ENCODE assay signal across 21 cellular contexts in genomic region chr15:32822739-32823138, GRCh38.
A peak's percentile ranks its signal among the peaks of the same experiment; 100 is the strongest.
DNase-seq lines count a peak whose midpoint lies in the region; ATAC-seq, FAIRE-seq and TF ChIP-seq lines count a peak whose summit lies in the region.
"Had no signal": no experiment of that assay in that cellular context is flagged by ENCODE, and none has a peak within 500 bp of the region (broad histone marks: within the 10 kb centered on the region; RNA-seq: fewer than 3 reads in every experiment).

No MANE protein-coding gene starts in this region.

- in situ Hi-C loops in IMR-90 (cut with MboI; ENCODE audit: low sequenced_read_pairs): no loop called here

- H2AFZ ChIP-seq in IMR-90 (replicated peaks; ENCODE audit: low read length, poor library complexity) (no peak overlapping the region), trophoblast cell (ENCODE audit: insufficient read depth, low read length, poor library complexity) (no peak overlapping the region)
- H2AFZ ChIP-seq: GM23248 had no signal

- no peak overlapping the region for H3K4me3 Mint-ChIP-seq in chondrocyte (ENCODE audit: unreplicated experiment)
- no peak overlapping the region for H3K4me3 Mint-ChIP-seq in CD8-positive, alpha-beta T cell
- H3K4me3 Mint-ChIP-seq: CD4-positive, CD25-positive, alpha-beta regulatory T cell; CD8-positive, alpha-beta memory T cell had no signal

- peak overlapping the region; percentile 33; the same call in 1 of the 2 replicates for H3K56ac ChIP-seq in IMR-90 (ENCODE audit: extremely low read depth, insufficient read depth, low read length)

- peak overlapping the region; percentile 82 for H3K18ac ChIP-seq in IMR-90 (ENCODE audit: low read depth, low read length)
- no peak overlapping the region for H3K18ac ChIP-seq in trophoblast cell (ENCODE audit: low read length)

- H3K27ac Mint-ChIP-seq in chondrocyte (ENCODE audit: unreplicated experiment): peak overlapping the region; percentile 10
- H3K27ac Mint-ChIP-seq in CD8-positive, alpha-beta T cell: no peak overlapping the region
- H3K27ac Mint-ChIP-seq: CD4-positive, CD25-positive, alpha-beta regulatory T cell; CD8-positive, alpha-beta memory T cell had no signal

- CTCF ChIA-PET in A549 (lab: Yijun Ruan, JAX): interaction anchor here (0.5 to 9.4 kb wide), 2 partner anchors 114 to 162 kb away, joined by 3 to 141 read pairs; no protein-coding TSS in a partner anchor
- CTCF ChIA-PET in IMR-90 (lab: Yijun Ruan, JAX): no interaction called here
- CTCF ChIA-PET in CD8-positive, alpha-beta T cell (lab: Charles Lee): no interaction called here

- H3K4me1 ChIP-seq in A549: peaks cover 68% of the 10 kb centered on the region
- peaks cover 15% of the 10 kb centered on the region for H3K4me1 ChIP-seq in IMR-90 (ENCODE audit: control insufficient read depth, insufficient read depth, low read length)
- peaks cover 2 to 7% of the 10 kb centered on the region in 2 experiments for H3K4me1 ChIP-seq in trophoblast cell (ENCODE audit: control insufficient read depth in 1 of 2, insufficient read depth in 2 of 2, low read length in 2 of 2)
- H3K4me1 ChIP-seq in CD8-positive, alpha-beta T cell (ENCODE audit: insufficient read depth, low read length): no peaks in the 10 kb centered on the region

- H2BK15ac ChIP-seq in IMR-90 (ENCODE audit: low read depth, low read length): peak overlapping the region; percentile 88; the same call in 1 of the 3 replicates

- H3K79me1 ChIP-seq in IMR-90 (ENCODE audit: low read depth in 1 of 2, low read length in 2 of 2) (peaks cover 26 to 55% of the 10 kb centered on the region in 2 experiments), trophoblast cell (ENCODE audit: low read length) (peaks cover 6% of the 10 kb centered on the region)

- TF ChIP-seq EP300 in A549 (IDR thresholded peaks at IDR 0.05): no peak

- peak overlapping the region; percentile 93 for H4K5ac ChIP-seq in IMR-90 (ENCODE audit: low read depth, low read length)

- H4K91ac ChIP-seq in IMR-90 (ENCODE audit: insufficient read depth, low read depth, low read length) (peak overlapping the region; percentile 92), trophoblast cell (ENCODE audit: low read depth, low read length) (no peak overlapping the region)

- TF ChIP-seq POLR2A in A549 (IDR thresholded peaks at IDR 0.05; ENCODE audit: low read length): no peak
- TF ChIP-seq POLR2A in IMR-90 (IDR thresholded peaks at IDR 0.05; ENCODE audit: low read depth, low read length): no peak

- peak overlapping the region; percentile 54; the same call in 1 of the 2 replicates for H3K23ac ChIP-seq in IMR-90 (ENCODE audit: low read depth, low read length)
- no peak overlapping the region for H3K23ac ChIP-seq in trophoblast cell (ENCODE audit: low read length)

- WGBS in A549 (ENCODE audit: missing lambda C conversion rate): 92% methylated on average over 3 of the region's 3 CpGs
- WGBS in IMR-90 (ENCODE audit: extremely low coverage in 2 of 2, insufficient read length in 1 of 2), 2 experiments: no CpG with 5 or more reads among the region's 3 CpGs
- no CpG with 5 or more reads among the region's 3 CpGs for WGBS in trophoblast cell (ENCODE audit: extremely low coverage, insufficient coverage, insufficient read length)

- POLR2A ChIA-PET in A549 (lab: Yijun Ruan, JAX) (no interaction called here), IMR-90 (lab: Charles Lee; ENCODE audit: unreplicated experiment) (no interaction called here)
- POLR2A ChIA-PET in CD8-positive, alpha-beta T cell (lab: Charles Lee): no interaction called here

- H4K12ac ChIP-seq in trophoblast cell (ENCODE audit: low read depth, low read length): no peak overlapping the region

- H4K20me1 ChIP-seq in IMR-90 (ENCODE audit: insufficient read depth, low read length): no peaks in the 10 kb centered on the region

- H3K36me3 ChIP-seq in IMR-90 (ENCODE audit: control insufficient read depth, insufficient read depth, low read length) (no peaks in the 10 kb centered on the region; the same call in 1 of the 2 replicates), trophoblast cell (ENCODE audit: control insufficient read depth in 1 of 2, insufficient read depth in 2 of 2, low read length in 2 of 2) (no peaks in the 10 kb centered on the region)
- no peaks in the 10 kb centered on the region for H3K36me3 ChIP-seq in CD8-positive, alpha-beta T cell (ENCODE audit: insufficient read depth, low read length)

- H2AK5ac ChIP-seq in IMR-90 (ENCODE audit: low read depth, low read length) (peak overlapping the region; percentile 94), trophoblast cell (ENCODE audit: low read length) (no peak overlapping the region)

- H3K9ac ChIP-seq in IMR-90 (ENCODE audit: low read depth, low read length) (no peak overlapping the region), trophoblast cell (ENCODE audit: low read length) (no peak overlapping the region)
- H3K9ac ChIP-seq: GM23248 had no signal

- no peak overlapping the region for H3K4me2 ChIP-seq in A549
- no peak overlapping the region for H3K4me2 ChIP-seq in IMR-90 (ENCODE audit: low read depth, low read length)
- no peak overlapping the region for H3K4me2 ChIP-seq in trophoblast cell (ENCODE audit: low read length)

- no peak overlapping the region for H2AK9ac ChIP-seq in IMR-90 (replicated peaks; ENCODE audit: low read depth, low read length, poor library complexity)

- TF ChIP-seq CTCF in A549 (IDR thresholded peaks at IDR 0.05) (no peak), IMR-90 (conservative IDR thresholded peaks at IDR 0.05; ENCODE audit: low read depth, low read length) (no peak), chondrocyte (IDR thresholded peaks at IDR 0.05) (no peak)
- TF ChIP-seq CTCF in CD8-positive, alpha-beta T cell (IDR thresholded peaks at IDR 0.05): no peak

- no peaks in the 10 kb centered on the region for H3K27me3 Mint-ChIP-seq in chondrocyte (ENCODE audit: low read depth)
- peaks cover 7% of the 10 kb centered on the region for H3K27me3 Mint-ChIP-seq in CD8-positive, alpha-beta T cell (ENCODE audit: low read depth)

- H3K4me3 ChIP-seq in A549 (no peak overlapping the region), IMR-90 (ENCODE audit: insufficient read depth, low read depth, low read length) (no peak overlapping the region), trophoblast cell (ENCODE audit: low read depth, low read length) (no peak overlapping the region)
- no peak overlapping the region for H3K4me3 ChIP-seq in CD8-positive, alpha-beta T cell (ENCODE audit: low read depth, low read length)
- H3K4me3 ChIP-seq: GM23248 had no signal

- H3K9me3 Mint-ChIP-seq in chondrocyte (ENCODE audit: low read depth): no peaks in the 10 kb centered on the region
- H3K9me3 Mint-ChIP-seq in CD8-positive, alpha-beta T cell: no peaks in the 10 kb centered on the region
- H3K9me3 Mint-ChIP-seq: CD4-positive, CD25-positive, alpha-beta regulatory T cell; CD8-positive, alpha-beta memory T cell had no signal

- H3K9me1 ChIP-seq in IMR-90 (ENCODE audit: insufficient read depth, low read length): peaks cover 22% of the 10 kb centered on the region

- peak overlapping the region; percentile 35 to 86; a peak in 4 of 6 replicates for H3K27ac ChIP-seq in A549
- H3K27ac ChIP-seq in IMR-90 (ENCODE audit: insufficient read depth, low read length): peak overlapping the region; percentile 48; the same call in 1 of the 2 replicates
- no peak overlapping the region for H3K27ac ChIP-seq in trophoblast cell (ENCODE audit: low read depth, low read length)
- no peak overlapping the region for H3K27ac ChIP-seq in CD8-positive, alpha-beta T cell (ENCODE audit: low read depth, low read length)
- H3K27ac ChIP-seq: 22Rv1, GM23248 had no signal

- no peaks in the 10 kb centered on the region for H3K27me3 ChIP-seq in IMR-90 (ENCODE audit: control insufficient read depth, insufficient read depth, low read length)
- no peaks in the 10 kb centered on the region for H3K27me3 ChIP-seq in trophoblast cell (ENCODE audit: insufficient read depth, low read length)
- H3K27me3 ChIP-seq in CD8-positive, alpha-beta T cell (ENCODE audit: insufficient read depth, low read length): no peaks in the 10 kb centered on the region

- dilution Hi-C loops in IMR-90 (cut with HindIII; ENCODE audit: low sequenced_read_pairs, unreplicated experiment): no loop called here

- BruUV-seq in IMR-90 (replicated peaks; lab: Mats Ljungman, UMichigan): no TSS peak

- H3K14ac ChIP-seq in IMR-90 (replicated peaks; ENCODE audit: low read depth, low read length) (peak overlapping the region; percentile 92), trophoblast cell (ENCODE audit: low read length) (no peak overlapping the region)

- peak overlapping the region; percentile 93 for H2BK20ac ChIP-seq in IMR-90 (ENCODE audit: low read depth, low read length)

- no peaks in the 10 kb centered on the region for H3K36me3 Mint-ChIP-seq in chondrocyte (ENCODE audit: low read depth)
- H3K36me3 Mint-ChIP-seq in CD8-positive, alpha-beta T cell: no peaks in the 10 kb centered on the region
- H3K36me3 Mint-ChIP-seq: CD4-positive, CD25-positive, alpha-beta regulatory T cell had no signal

- DNase-seq in A549 (ENCODE audit: low read depth in 1 of 2, low spot score in 1 of 2): no peak
- no peak for DNase-seq in IMR-90
- DNase-seq in chondrocyte (ENCODE audit: low spot score): no peak
- DNase-seq in trophoblast cell: no peak
- DNase-seq in SKM-1 treated with dmso at 0.1 percent for 144 hours (lab: John Stamatoyannopoulos, UW; ENCODE audit: unreplicated experiment): no peak
- DNase-seq in mucosa of gallbladder (ENCODE audit: low spot score): no peak
- no peak for DNase-seq in CD8-positive, alpha-beta T cell
- DNase-seq: C1 segment of cervical spinal cord; CD4-positive, CD25-positive, alpha-beta regulatory T cell; CD8-positive, alpha-beta memory T cell; DND-41; GM23248; H7; HCEC 1CT had no signal

- H3K9me3 ChIP-seq in A549 (no peaks in the 10 kb centered on the region), IMR-90 (ENCODE audit: control insufficient read depth, insufficient read depth, low read length) (no peaks in the 10 kb centered on the region), trophoblast cell (ENCODE audit: insufficient read depth, low read depth, low read length) (no peaks in the 10 kb centered on the region)
- no peaks in the 10 kb centered on the region for H3K9me3 ChIP-seq in CD8-positive, alpha-beta T cell (ENCODE audit: low read length)

- peak overlapping the region; percentile 91 for H2BK120ac ChIP-seq in IMR-90 (ENCODE audit: low read depth, low read length)
- no peak overlapping the region for H2BK120ac ChIP-seq in trophoblast cell (ENCODE audit: insufficient read depth, low read length, poor library complexity)

- H2BK5ac ChIP-seq in IMR-90 (ENCODE audit: low read depth, low read length, poor library complexity, severe bottlenecking) (peak overlapping the region; percentile 71), trophoblast cell (ENCODE audit: low read depth, low read length, poor library complexity) (no peak overlapping the region)

- H4K8ac ChIP-seq in IMR-90 (ENCODE audit: low read depth in 2 of 2, low read length in 2 of 2) (peak overlapping the region; percentile 41 to 75; a peak in 2 of 4 replicates), trophoblast cell (ENCODE audit: low read depth, low read length) (no peak overlapping the region)

- peaks cover 83% of the 10 kb centered on the region for H3K4me1 Mint-ChIP-seq in chondrocyte (ENCODE audit: low read depth)
- H3K4me1 Mint-ChIP-seq in CD8-positive, alpha-beta T cell (ENCODE audit: low read depth): no peaks in the 10 kb centered on the region
- H3K4me1 Mint-ChIP-seq: CD4-positive, CD25-positive, alpha-beta regulatory T cell; CD8-positive, alpha-beta memory T cell had no signal

- peak; percentile 23 for FAIRE-seq in A549 (lab: Jason Lieb, UNC)
- FAIRE-seq: A204.1, D721Med, G401.6, GM12892, GM19239, H1 had no signal

- TF ChIP-seq RAD21 in A549 (conservative IDR thresholded peaks at IDR 0.05 in 1 of 2, IDR thresholded peaks at IDR 0.05 in 1 of 2): no peak
- no peak for TF ChIP-seq RAD21 in IMR-90 (IDR thresholded peaks at IDR 0.05; ENCODE audit: low read length)

- peak overlapping the region; percentile 71 for H2BK12ac ChIP-seq in trophoblast cell (ENCODE audit: low read length)

- no peaks in the 10 kb centered on the region for H3K79me2 ChIP-seq in trophoblast cell (ENCODE audit: control insufficient read depth, insufficient read depth, low read length, poor library complexity)

- ATAC-seq in A549 (no peak), IMR-90 (ENCODE audit: low read depth) (no peak)
- no peak for ATAC-seq in CD8-positive, alpha-beta T cell

- H3K4ac ChIP-seq in IMR-90 (ENCODE audit: low read depth, low read length): peak overlapping the region; percentile 90
- H3K4ac ChIP-seq in trophoblast cell (ENCODE audit: low read depth, low read length): no peak overlapping the region

- intact Hi-C loops in IMR-90 (cut with micrococcal nuclease): no loop called here
- intact Hi-C loops in CD8-positive, alpha-beta T cell (cut with DNase I, micrococcal nuclease): no loop called here

Comparison
In these comparisons a context has a peak if more than half of its experiments do, and no peak if none do; other contexts are left out.
1. H3K27ac ChIP-seq: peak in A549 (2 of 2) and IMR-90 (single experiment); none in trophoblast cell (single experiment) and CD8-positive, alpha-beta T cell (single experiment).